9 cellular contexts compared by ENCODE assay signal in the genomic region with DNA sequence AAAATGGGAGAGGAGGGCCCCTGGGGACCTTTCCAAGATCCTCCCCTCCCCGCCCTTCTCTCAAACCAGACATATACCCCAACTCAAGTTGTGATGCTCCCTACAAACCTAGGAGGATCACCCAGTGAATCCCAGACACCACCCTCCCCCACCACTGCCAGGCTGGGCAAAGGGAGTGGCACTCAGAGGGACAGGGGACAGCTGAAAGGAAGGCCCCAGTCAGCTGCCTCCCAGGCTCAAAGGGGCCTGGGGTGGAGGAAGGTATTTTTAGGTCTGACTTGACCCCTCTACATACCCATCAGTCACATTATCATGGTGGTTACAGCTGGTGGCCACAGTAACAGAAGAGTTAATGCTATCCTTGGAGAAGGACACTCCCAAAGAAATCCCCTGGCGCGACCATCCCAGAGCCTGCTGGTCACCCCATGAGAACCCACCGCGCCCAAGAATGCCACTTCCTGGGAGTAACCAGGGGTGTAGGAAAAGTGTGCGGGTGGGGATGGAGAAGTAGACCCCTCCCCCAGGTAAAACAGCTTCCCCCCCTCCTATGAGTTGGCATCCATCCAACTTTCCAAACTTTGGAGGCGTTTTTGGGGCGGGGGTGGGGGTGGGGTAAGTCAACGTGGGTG. TPM values are rescaled to one million over a fixed set of nuclear protein-coding genes. Genes with fewer than 3 reads are reported as not detected.
DNase-seq lines count a peak whose midpoint lies in the region; ATAC-seq, FAIRE-seq and TF ChIP-seq lines count a peak whose summit lies in the region.
"Had no signal": no experiment of that assay in that cellular context is flagged by ENCODE, and none has a peak within 500 bp of the region (broad histone marks: within the 10 kb centered on the region; RNA-seq: fewer than 3 reads in every experiment).

No MANE protein-coding gene starts in this region.

- H3K27ac ChIP-seq in SK-N-MC (no peak overlapping the region), small intestine (ENCODE audit: low read depth in 1 of 2, low read length in 1 of 2) (no peak overlapping the region)

- no peak overlapping the region for H3K9ac ChIP-seq in SK-N-MC (ENCODE audit: insufficient read length)

- peak overlapping the region; percentile 77 for H3K4me3 ChIP-seq in GM12864 (ENCODE audit: low read depth, low read length)
- H3K4me3 ChIP-seq in SK-N-MC = peak overlapping the region; percentile 90
- H3K4me3 ChIP-seq in fibroblast of villous mesenchyme (ENCODE audit: low read depth, low read length) = peak overlapping the region; percentile 82
- H3K4me3 ChIP-seq in small intestine (ENCODE audit: low read depth in 1 of 2, low read length in 2 of 2) = peak overlapping the region; percentile 55 to 69

- H3K36me3 ChIP-seq in SK-N-MC (ENCODE audit: insufficient read depth, low read length) = peaks cover 9% of the 10 kb centered on the region
- H3K36me3 ChIP-seq in small intestine (ENCODE audit: control insufficient read depth in 2 of 2, insufficient read depth in 2 of 2, low read length in 2 of 2) = no peaks in the 10 kb centered on the region

- H3K9me3 ChIP-seq in SK-N-MC (ENCODE audit: low read depth, low read length) (no peaks in the 10 kb centered on the region), small intestine (ENCODE audit: control insufficient read depth, low read depth) (no peaks in the 10 kb centered on the region)

- FAIRE-seq in small intestine (lab: Jason Lieb, UNC) = no peak

- H3K4me1 ChIP-seq in small intestine (ENCODE audit: control insufficient read depth in 2 of 2, insufficient read depth in 1 of 2, low read depth in 1 of 2, low read length in 1 of 2) = peaks cover 0 to 8% of the 10 kb centered on the region in 2 donors

- no peak for DNase-seq in GM12864 (ENCODE audit: low read depth)
- DNase-seq in SK-N-MC (ENCODE audit: low read depth, low spot score) = no peak
- DNase-seq in fibroblast of villous mesenchyme (ENCODE audit: low read depth) = no peak
- DNase-seq in small intestine = no peak
- DNase-seq in activated CD4-positive, CD25-positive, alpha-beta regulatory T cell treated with anti-CD3 and anti-CD28 coated beads, Interleukin-2, amount 50 U/mL, for 72 hours = no peak

- ATAC-seq in HG02571 (IDR thresholded peaks at IDR 0.05; ENCODE audit: unreplicated experiment) (no peak), HG03139 (IDR thresholded peaks at IDR 0.05; ENCODE audit: unreplicated experiment) (no peak), GM19023 (IDR thresholded peaks at IDR 0.05; ENCODE audit: unreplicated experiment) (no peak)
- ATAC-seq: sciatic nerve had no signal

- no peak for TF ChIP-seq CTCF in GM12864 (IDR thresholded peaks at IDR 0.05; ENCODE audit: low read depth, low read length, missing control alignments)
- no peak for TF ChIP-seq CTCF in fibroblast of villous mesenchyme (IDR thresholded peaks at IDR 0.05; ENCODE audit: insufficient read depth, low read depth, low read length)

- 27 to 43% (median 31%) methylated on average over 8 to 9 of the region's 9 CpGs for WGBS in small intestine, 3 donors

- no peaks in the 10 kb centered on the region for H3K27me3 ChIP-seq in small intestine (ENCODE audit: control insufficient read depth in 2 of 2, insufficient read depth in 2 of 2, low read length in 2 of 2)

RNA-seq across cellular contexts. Expression of a gene that starts 1.2 kb away (rescaled TPM):
- total RNA-seq in fibroblast of villous mesenchyme = 7.7 and 7.8 TPM in 2 replicates
- 1 to 10 TPM in 1 of 3 donors, under 1 TPM in 2; 0.45 to 3.7 (median 0.81) TPM for polyA plus RNA-seq in small intestine

RNA-seq across cellular contexts. Expression of a gene that starts 3.8 kb away (rescaled TPM):
- 1,210 and 1,346 TPM in 2 replicates for total RNA-seq in fibroblast of villous mesenchyme
- polyA plus RNA-seq in small intestine = 1,000 to 10,000 TPM; 1,923 to 3,263 (median 3,147) TPM

RNA-seq across cellular contexts. Expression of a gene that starts 29.4 kb away (rescaled TPM):
- total RNA-seq in fibroblast of villous mesenchyme = under 0.01 TPM in 1 of 2 replicates, not detected in the other
- under 1 TPM in 1 of 3 donors, not detected in 2; 0.64 TPM for polyA plus RNA-seq in small intestine

RNA-seq across cellular contexts. Expression of a gene that starts 30.3 kb away (rescaled TPM):
- not detected in 2 replicates for total RNA-seq in fibroblast of villous mesenchyme
- not detected for polyA plus RNA-seq in small intestine
- total RNA-seq: sciatic nerve had no signal

RNA-seq across cellular contexts. Expression of a gene that starts 44.9 kb away (rescaled TPM):
- 0.43 and 0.64 TPM in 2 replicates for total RNA-seq in fibroblast of villous mesenchyme
- polyA plus RNA-seq in small intestine = 10 to 100 TPM in 1 of 3 donors, 1 to 10 TPM in 2; 3.3 to 12.7 (median 3.5) TPM
